9 cellular contexts compared by ENCODE assay signal in genomic region chr12:108597559-108598471, GRCh38. TPM values are rescaled to one million over a fixed set of nuclear protein-coding genes. Genes with fewer than 3 reads are reported as not detected.
DNase-seq lines count a peak whose midpoint lies in the region; ATAC-seq, FAIRE-seq and TF ChIP-seq lines count a peak whose summit lies in the region.
"Had no signal": no experiment of that assay in that cellular context is flagged by ENCODE, and none has a peak within 500 bp of the region (broad histone marks: within the 10 kb centered on the region; RNA-seq: fewer than 3 reads in every experiment).

Gene TMEM119 (minus strand): TSS chr12:108598084. CDS start chr12:108592383, 5,701 bp downstream.

- FAIRE-seq in frontal cortex (lab: Jason Lieb, UNC), result no peak

- no peak for TF ChIP-seq CTCF in colonic mucosa (IDR thresholded peaks at IDR 0.05)
- no peak for TF ChIP-seq CTCF in lower lobe of right lung (IDR thresholded peaks at IDR 0.05)
- TF ChIP-seq CTCF in testis (IDR thresholded peaks at IDR 0.05), result no peak

- peaks cover 3% of the 10 kb centered on the region for H3K4me1 Mint-ChIP-seq in T-helper 17 cell

- 46 to 90% methylated on average over 2 to 26 of the region's 27 CpGs for WGBS in testis, 2 donors

- H3K36me3 ChIP-seq in colonic mucosa, result no peaks in the 10 kb centered on the region
- no peaks in the 10 kb centered on the region for H3K36me3 ChIP-seq in lower lobe of right lung
- H3K36me3 ChIP-seq in testis (ENCODE audit: low read depth, missing control alignments), result no peaks in the 10 kb centered on the region

- ATAC-seq in lower lobe of right lung (peak; percentile 43 to 53), T-helper 17 cell (no peak), HG03442 (IDR thresholded peaks at IDR 0.05; ENCODE audit: unreplicated experiment) (no peak)

- no peak within 1 kb of the TSS for H3K4me3 Mint-ChIP-seq in T-helper 17 cell

- H3K27ac Mint-ChIP-seq in T-helper 17 cell, result no peak within 1 kb of the TSS

- DNase-seq in MV-4-11 (lab: John Stamatoyannopoulos, UW), result peak; percentile 8
- peak; percentile 37 for DNase-seq in colonic mucosa
- DNase-seq in lower lobe of right lung, result no peak
- no peak for DNase-seq in testis
- DNase-seq in T-helper 17 cell, result no peak
- DNase-seq in NCI-H1417 treated with DMSO at 0.1 percent for 48 hours (lab: John Stamatoyannopoulos, UW), result no peak
- no peak for DNase-seq in frontal cortex (ENCODE audit: low spot score in 2 of 2)
- DNase-seq: activated naive CD4-positive, alpha-beta T cell treated with anti-CD3 and anti-CD28 coated beads, Interleukin-2, amount 50 U/mL, for 16 hours had no signal

- intact Hi-C loops in colonic mucosa (cut with DNase I) (no loop called here), lower lobe of right lung (cut with DNase I) (no loop called here), testis (cut with DNase I; ENCODE audit: low total_unique reads) (no loop called here)

- peak within 1 kb of the TSS; percentile 13 for H3K4me3 ChIP-seq in colonic mucosa
- H3K4me3 ChIP-seq in lower lobe of right lung, result peak within 1 kb of the TSS; percentile 44
- H3K4me3 ChIP-seq in testis, result peak within 1 kb of the TSS; percentile 13 to 21

- H3K9me3 ChIP-seq in colonic mucosa (no peaks in the 10 kb centered on the region), lower lobe of right lung (no peaks in the 10 kb centered on the region), testis (no peaks in the 10 kb centered on the region), T-helper 17 cell (ENCODE audit: control insufficient read depth, low read length, poor library complexity, severe bottlenecking) (no peaks in the 10 kb centered on the region)

- H3K9ac ChIP-seq in colonic mucosa (ENCODE audit: low read depth in 2 of 2, low read length in 2 of 2), result peak within 1 kb of the TSS; percentile 34 to 50

- no peaks in the 10 kb centered on the region for H3K27me3 Mint-ChIP-seq in T-helper 17 cell

- peak within 1 kb of the TSS; percentile 47 for H3K27ac ChIP-seq in colonic mucosa
- peak within 1 kb of the TSS; percentile 46 for H3K27ac ChIP-seq in lower lobe of right lung
- peak within 1 kb of the TSS; percentile 19 to 50 for H3K27ac ChIP-seq in testis

- no peak for TF ChIP-seq POLR2A in testis (IDR thresholded peaks at IDR 0.05)

- H3K4me1 ChIP-seq in colonic mucosa (no peaks in the 10 kb centered on the region), lower lobe of right lung (no peaks in the 10 kb centered on the region), testis (no peaks in the 10 kb centered on the region)

- no peaks in the 10 kb centered on the region for H3K27me3 ChIP-seq in colonic mucosa
- H3K27me3 ChIP-seq in lower lobe of right lung (ENCODE audit: low read depth), result no peaks in the 10 kb centered on the region
- H3K27me3 ChIP-seq in testis, result no peaks in the 10 kb centered on the region

- no peaks in the 10 kb centered on the region for H3K36me3 Mint-ChIP-seq in T-helper 17 cell (ENCODE audit: low read depth)

RNA-seq across cellular contexts. Expression of gene TMEM119, which starts in this region (rescaled TPM):
- total RNA-seq in colonic mucosa, result 1 to 10 TPM; 7.2 to 8.8 TPM
- 13.4 TPM for total RNA-seq in lower lobe of right lung
- 1 to 10 TPM; 5.3 to 9.6 TPM for total RNA-seq in testis
- 17.1 TPM for polyA plus RNA-seq in testis (ENCODE audit: insufficient read depth, low read depth, low replicate concordance)
- 1 to 10 TPM; 3.9 to 5.0 TPM for total RNA-seq in T-helper 17 cell
- total RNA-seq in frontal cortex, result 0.82 TPM

Comparison
In these comparisons a context has a peak if more than half of its experiments do, and no peak if none do; other contexts are left out.
1. DNase-seq: peak in MV-4-11 (single experiment) and colonic mucosa (single experiment); none in lower lobe of right lung (single experiment), testis (single experiment), T-helper 17 cell (0 of 3), NCI-H1417 treated with DMSO at 0.1 percent for 48 hours (single experiment) and frontal cortex (0 of 2).
2. ATAC-seq: peak in lower lobe of right lung (2 of 2); none in T-helper 17 cell (single experiment) and HG03442 (single experiment).
3. Peak in every context shown above with its lines, with median percentiles within 50 percentile points of each other: H3K27ac ChIP-seq and H3K4me3 ChIP-seq.